28 cellular contexts compared by ENCODE assay signal in genomic region chr6:3446197-3446596, GRCh38.
"Had no signal": no experiment of that assay in that cellular context is flagged by ENCODE, and none has a peak within 500 bp of the region (broad histone marks: within the 10 kb centered on the region; RNA-seq: fewer than 3 reads in every experiment).

No MANE protein-coding gene starts in this region.

- H3K9ac ChIP-seq: neural progenitor cell, parathyroid adenoma had no signal

- H3K27ac ChIP-seq: neural progenitor cell, ovary, parathyroid adenoma, psoas muscle, right lobe of liver, sigmoid colon, suprapubic skin, testis, tibial artery, transverse colon, upper lobe of left lung, uterus had no signal

- ATAC-seq: naive thymus-derived CD4-positive, alpha-beta T cell; natural killer cell; psoas muscle; right cardiac atrium; right lobe of liver; stimulated activated effector memory CD8-positive, alpha-beta T cell treated with anti-CD3 and anti-CD28 coated beads, Interleukin-12 subunit alpha, Interleukin-12 subunit beta, amount 100 ng/mL, for 72 hours; stimulated activated naive CD8-positive, alpha-beta T cell treated with anti-CD3 and anti-CD28 coated beads, Interleukin-15, amount 100 ng/mL, for 72 hours; stimulated activated naive CD8-positive, alpha-beta T cell treated with anti-CD3 and anti-CD28 coated beads, Interleukin-15, Interleukin-2, amounts not matched to agents 100 U/mL and 50 U/mL, for 24 hours had no signal

- H3K4me3 Mint-ChIP-seq: natural killer cell; nephron; neural progenitor cell; stimulated activated effector memory CD8-positive, alpha-beta T cell treated with anti-CD3 and anti-CD28 coated beads, Interleukin-12 subunit alpha, Interleukin-12 subunit beta, amount 100 ng/mL, for 72 hours; stimulated activated naive CD8-positive, alpha-beta T cell treated with anti-CD3 and anti-CD28 coated beads, Interleukin-15, amount 100 ng/mL, for 72 hours had no signal

- H3K4me1 ChIP-seq: parathyroid adenoma, testis, uterus had no signal

- H3K9me3 Mint-ChIP-seq: natural killer cell; stimulated activated effector memory CD8-positive, alpha-beta T cell treated with anti-CD3 and anti-CD28 coated beads, Interleukin-12 subunit alpha, Interleukin-12 subunit beta, amount 100 ng/mL, for 72 hours; stimulated activated naive CD8-positive, alpha-beta T cell treated with anti-CD3 and anti-CD28 coated beads, Interleukin-15, amount 100 ng/mL, for 72 hours had no signal

- H3K4me3 ChIP-seq: neural progenitor cell, ovary, psoas muscle, right lobe of liver, sigmoid colon, suprapubic skin, testis, tibial artery, transverse colon, upper lobe of left lung, uterus had no signal

- H3K36me3 Mint-ChIP-seq: natural killer cell; stimulated activated effector memory CD8-positive, alpha-beta T cell treated with anti-CD3 and anti-CD28 coated beads, Interleukin-12 subunit alpha, Interleukin-12 subunit beta, amount 100 ng/mL, for 72 hours had no signal

- H3K27ac Mint-ChIP-seq: natural killer cell; nephron; neural progenitor cell; progenitor cell of endocrine pancreas; stimulated activated effector memory CD8-positive, alpha-beta T cell treated with anti-CD3 and anti-CD28 coated beads, Interleukin-12 subunit alpha, Interleukin-12 subunit beta, amount 100 ng/mL, for 72 hours; stimulated activated naive CD8-positive, alpha-beta T cell treated with anti-CD3 and anti-CD28 coated beads, Interleukin-15, amount 100 ng/mL, for 72 hours had no signal

- H3K36me3 ChIP-seq: neural progenitor cell, ovary, right lobe of liver, sigmoid colon, suprapubic skin, tibial artery, transverse colon, upper lobe of left lung, uterus had no signal

- H3K27me3 ChIP-seq: neural progenitor cell, ovary, right lobe of liver, sigmoid colon, suprapubic skin, testis, transverse colon, upper lobe of left lung, uterus had no signal

- H3K9me3 ChIP-seq: ovary, psoas muscle, right lobe of liver, sigmoid colon, suprapubic skin, testis, tibial artery, transverse colon, upper lobe of left lung, uterus had no signal

- H3K27me3 Mint-ChIP-seq: progenitor cell of endocrine pancreas; stimulated activated naive CD8-positive, alpha-beta T cell treated with anti-CD3 and anti-CD28 coated beads, Interleukin-15, amount 100 ng/mL, for 72 hours had no signal

- H2AFZ ChIP-seq: neural progenitor cell, parathyroid adenoma had no signal

- H3K4me1 Mint-ChIP-seq: natural killer cell; stimulated activated effector memory CD8-positive, alpha-beta T cell treated with anti-CD3 and anti-CD28 coated beads, Interleukin-12 subunit alpha, Interleukin-12 subunit beta, amount 100 ng/mL, for 72 hours had no signal

- DNase-seq: naive thymus-derived CD4-positive, alpha-beta T cell; natural killer cell; occipital lobe; ovary; psoas muscle; right cardiac atrium; right lobe of liver; sigmoid colon; small intestine; stimulated activated CD4-positive, alpha-beta T cell treated with anti-CD3 and anti-CD28 coated beads, Interleukin-15, amount 100 ng/mL, for 24 hours; stimulated activated CD4-positive, alpha-beta T cell treated with anti-CD3 and anti-CD28 coated beads, Interleukin-2, amount 100 ng/mL, for 24 hours; stimulated activated CD4-positive, alpha-beta T cell treated with anti-CD3 and anti-CD28 coated beads, Interleukin-2, amount 100 ng/mL, for 48 hours; stimulated activated CD4-positive, alpha-beta T cell treated with anti-CD3 and anti-CD28 coated beads, Interleukin-4, amount 100 ng/mL, for 24 hours; stimulated activated naive CD4-positive, alpha-beta T cell; stimulated activated naive CD8-positive, alpha-beta T cell treated with anti-CD3 and anti-CD28 coated beads, Interleukin-15, amount 100 ng/mL, for 72 hours; stimulated activated naive CD8-positive, alpha-beta T cell treated with anti-CD3 and anti-CD28 coated beads, Interleukin-15, Interleukin-2, amounts not matched to agents 100 U/mL and 50 U/mL, for 24 hours; substantia nigra; testis; tibial artery; transverse colon; upper lobe of left lung; uterus had no signal

- H3K4me2 ChIP-seq: neural progenitor cell had no signal
